8 cellular contexts compared by ENCODE assay signal in the genomic region with DNA sequence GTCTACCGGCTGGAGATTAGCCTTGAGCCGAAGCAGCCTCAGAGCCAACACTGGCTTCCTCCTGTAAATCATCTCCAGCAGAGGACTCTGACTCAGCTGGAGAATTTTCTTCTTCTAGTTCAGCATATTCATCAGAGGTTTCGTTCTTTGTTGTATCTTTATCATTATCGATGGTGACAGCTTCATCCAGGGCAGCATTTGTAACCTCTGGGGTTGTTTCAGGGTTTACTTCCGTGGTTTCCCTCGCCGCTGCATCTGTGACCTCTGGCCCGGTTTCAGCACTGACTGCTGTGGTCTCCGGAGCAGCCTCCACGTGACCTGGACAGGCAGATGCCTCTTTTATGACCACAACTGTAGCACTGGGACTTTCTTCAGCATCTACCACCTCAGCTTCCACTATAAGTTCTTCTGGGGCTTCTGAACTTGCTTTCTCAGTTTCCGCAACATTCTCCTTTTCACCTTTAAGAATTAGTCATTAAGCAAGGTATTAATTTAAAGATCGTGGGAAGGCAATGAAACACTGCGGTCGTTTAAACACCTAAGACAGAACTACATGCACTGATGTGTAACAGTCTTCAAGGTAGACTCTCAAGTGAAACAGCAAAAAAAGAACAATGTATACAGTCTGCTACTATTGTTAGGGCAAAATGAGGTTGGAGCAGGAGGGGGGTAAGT. TPM values are rescaled to one million over a fixed set of nuclear protein-coding genes. Genes with fewer than 3 reads are reported as not detected.
DNase-seq lines count a peak whose midpoint lies in the region; ATAC-seq and TF ChIP-seq lines count a peak whose summit lies in the region.

No MANE protein-coding gene starts in this region.

- H2AFZ ChIP-seq in OCI-LY7 (ENCODE audit: low read length) = peak overlapping the region; percentile 93
- peak overlapping the region; percentile 73 for H2AFZ ChIP-seq in neural progenitor cell (replicated peaks)

- H3K79me2 ChIP-seq in OCI-LY7 (ENCODE audit: insufficient read depth, low read depth, low read length) (peaks cover 7% of the 10 kb centered on the region; the same call in 1 of the 2 replicates), neural progenitor cell (ENCODE audit: low read depth) (no peaks in the 10 kb centered on the region)

- no peaks in the 10 kb centered on the region for H3K9me2 ChIP-seq in OCI-LY7 (ENCODE audit: insufficient read depth, low read length)

- BruUV-seq in OCI-LY7 (replicated peaks; lab: Mats Ljungman, UMichigan) = no TSS peak

- ATAC-seq in GM18868 (IDR thresholded peaks at IDR 0.05; ENCODE audit: unreplicated experiment) (peak; percentile 94), HG03095 (IDR thresholded peaks at IDR 0.05; ENCODE audit: unreplicated experiment) (peak; percentile 98)
- ATAC-seq in activated T-cell treated with anti-CD3 and anti-CD28 coated beads, Interleukin-2, amount 50 U/mL, for 4 hours = peak; percentile 94 to 96

- H4K20me1 ChIP-seq in OCI-LY7 (ENCODE audit: insufficient read depth, low read length) (no peaks in the 10 kb centered on the region), neural progenitor cell (ENCODE audit: low read depth) (no peaks in the 10 kb centered on the region)

- no peak for TF ChIP-seq CTCF in OCI-LY7 (conservative IDR thresholded peaks at IDR 0.05; ENCODE audit: low read length)
- no peak for TF ChIP-seq CTCF in neural progenitor cell (IDR thresholded peaks at IDR 0.05)

- no peaks in the 10 kb centered on the region for H3K36me3 Mint-ChIP-seq in activated T-cell treated with anti-CD3 and anti-CD28 coated beads, Interleukin-2, amount 50 U/mL, for 4 hours (ENCODE audit: insufficient read depth)
- H3K36me3 Mint-ChIP-seq in neural progenitor cell = no peaks in the 10 kb centered on the region

- peak overlapping the region; percentile 68 for H3K4me3 ChIP-seq in OCI-LY7 (ENCODE audit: low read depth, low read length, poor library complexity, severe bottlenecking)
- H3K4me3 ChIP-seq in neural progenitor cell = no peak overlapping the region
- H3K4me3 ChIP-seq in subcutaneous abdominal adipose tissue (ENCODE audit: low read depth in 1 of 5, low read length in 5 of 5) = peak overlapping the region; percentile 56 to 81 (median 67)

- H3K9ac ChIP-seq in neural progenitor cell = no peak overlapping the region
- H3K9ac ChIP-seq in subcutaneous abdominal adipose tissue (ENCODE audit: low read length in 5 of 5) = peak overlapping the region in 3 of 5 donors; percentile 37 to 51 (median 48)

- H3K9me3 ChIP-seq in OCI-LY7 (ENCODE audit: low read length) (no peaks in the 10 kb centered on the region), neural progenitor cell (ENCODE audit: low read depth) (no peaks in the 10 kb centered on the region), subcutaneous abdominal adipose tissue (ENCODE audit: control insufficient read depth in 5 of 5, low read length in 5 of 5) (no peaks in the 10 kb centered on the region)

- peaks cover under 1% of the 10 kb centered on the region for H3K27me3 Mint-ChIP-seq in activated T-cell treated with anti-CD3 and anti-CD28 coated beads, Interleukin-2, amount 50 U/mL, for 4 hours (ENCODE audit: low read depth)
- no peaks in the 10 kb centered on the region for H3K27me3 Mint-ChIP-seq in neural progenitor cell (ENCODE audit: insufficient read depth, low read depth)

- H3F3A ChIP-seq in neural progenitor cell (ENCODE audit: low read depth) = no peaks in the 10 kb centered on the region

- CTCF ChIA-PET in OCI-LY7 (lab: Charles Lee; ENCODE audit: unreplicated experiment) = interaction anchor here (0.5 to 1.4 kb wide), 2 partner anchors 10 to 35 kb away, joined by 3 to 4 read pairs; no protein-coding TSS in a partner anchor

- H3K27me3 ChIP-seq in neural progenitor cell = no peaks in the 10 kb centered on the region
- H3K27me3 ChIP-seq in subcutaneous abdominal adipose tissue (ENCODE audit: control insufficient read depth in 5 of 5, insufficient read depth in 4 of 5, low read length in 5 of 5) = no peaks in the 10 kb centered on the region

- H3K4me1 Mint-ChIP-seq in activated T-cell treated with anti-CD3 and anti-CD28 coated beads, Interleukin-2, amount 50 U/mL, for 4 hours (ENCODE audit: low read depth) = peaks cover 26% of the 10 kb centered on the region
- H3K4me1 Mint-ChIP-seq in neural progenitor cell = peaks cover 15% of the 10 kb centered on the region

- POLR2A ChIA-PET in OCI-LY7 (lab: Charles Lee) = interaction anchor here (0.7 to 4.1 kb wide), 23 partner anchors 8 to 1552 kb away, joined by 3 to 24 read pairs (median 5); partner anchors contain the start of genes ELF2 and NAA15

- no peak overlapping the region for H3K27ac Mint-ChIP-seq in neural progenitor cell

- H3K4me3 Mint-ChIP-seq in activated T-cell treated with anti-CD3 and anti-CD28 coated beads, Interleukin-2, amount 50 U/mL, for 4 hours = peak overlapping the region; percentile 70
- H3K4me3 Mint-ChIP-seq in neural progenitor cell = peak overlapping the region; percentile 64

- intact Hi-C loops in OCI-LY7 (cut with micrococcal nuclease; ENCODE audit: unreplicated experiment) = loop anchor here (2.0 kb wide), 1 partner anchor 34 kb away; no protein-coding TSS in a partner anchor

- H3K27ac ChIP-seq in OCI-LY7 (ENCODE audit: low read depth, low read length, poor library complexity, severe bottlenecking) (peak overlapping the region; percentile 78), neural progenitor cell (no peak overlapping the region), subcutaneous abdominal adipose tissue (ENCODE audit: low read depth, low read length) (peak overlapping the region; percentile 43)

- H3K36me3 ChIP-seq in OCI-LY7 (ENCODE audit: insufficient read depth, low read length) (no peaks in the 10 kb centered on the region), neural progenitor cell (no peaks in the 10 kb centered on the region), subcutaneous abdominal adipose tissue (ENCODE audit: control insufficient read depth in 5 of 5, insufficient read depth in 5 of 5, low read length in 5 of 5) (no peaks in the 10 kb centered on the region)

- DNase-seq in A172 (ENCODE audit: low spot score) (peak; percentile 57), OCI-LY7 (ENCODE audit: low spot score) (peak; percentile 86), fibroblast of gingiva (ENCODE audit: low read depth) (peak; percentile 60), neural progenitor cell (ENCODE audit: low spot score) (peak; percentile 35)
- peak; percentile 38 for DNase-seq in activated T-cell treated with anti-CD3 and anti-CD28 coated beads, Interleukin-2, amount 50 U/mL, for 4 hours

- H3K4me1 ChIP-seq in OCI-LY7 (ENCODE audit: insufficient read depth, low read length, poor library complexity, severe bottlenecking) (peaks cover 39% of the 10 kb centered on the region), neural progenitor cell (peaks cover 11% of the 10 kb centered on the region), subcutaneous abdominal adipose tissue (ENCODE audit: control insufficient read depth in 5 of 5, insufficient read depth in 5 of 5, low read length in 5 of 5) (peaks cover 0 to 10% (median 8%) of the 10 kb centered on the region in 5 donors)

- no peaks in the 10 kb centered on the region for H3K9me3 Mint-ChIP-seq in activated T-cell treated with anti-CD3 and anti-CD28 coated beads, Interleukin-2, amount 50 U/mL, for 4 hours
- H3K9me3 Mint-ChIP-seq in neural progenitor cell = no peaks in the 10 kb centered on the region

- H3K4me2 ChIP-seq in OCI-LY7 (ENCODE audit: low read length) = peak overlapping the region; percentile 87
- peak overlapping the region; percentile 60 for H3K4me2 ChIP-seq in neural progenitor cell

RNA-seq across cellular contexts. Expression of gene MGARP, which starts 13.3 kb away (rescaled TPM):
- 0.89 and 1.2 TPM in 2 replicates for total RNA-seq in A172 (2014; rRNA removed; shearing (Covaris generic))
- total RNA-seq in OCI-LY7 (2014; rRNA removed; shearing (Covaris generic)) = 0.88 and 2.6 TPM in 2 replicates
- total RNA-seq in OCI-LY7 (2022) (0.28 TPM in 1 of 2 replicates, not detected in the other), neural progenitor cell (ENCODE audit: low replicate concordance) (2.5 and 5.1 TPM in 2 replicates)
- total RNA-seq in activated T-cell treated with anti-CD3 and anti-CD28 coated beads, Interleukin-2, amount 50 U/mL, for 4 hours = under 1 TPM in 1 of 3 donors, not detected in 2; 0.23 TPM

RNA-seq across cellular contexts. Expression of gene NAA15, which starts 34.6 kb away (rescaled TPM):
- 56.6 and 57.2 TPM in 2 replicates for total RNA-seq in A172 (2014; rRNA removed; shearing (Covaris generic))
- 45.3 and 50.1 TPM in 2 replicates for total RNA-seq in OCI-LY7 (2014; rRNA removed; shearing (Covaris generic))
- total RNA-seq in OCI-LY7 (2022) = 78.7 and 95.9 TPM in 2 replicates
- total RNA-seq in activated T-cell treated with anti-CD3 and anti-CD28 coated beads, Interleukin-2, amount 50 U/mL, for 4 hours = 100 to 1,000 TPM; 137 to 149 (median 144) TPM
- total RNA-seq in neural progenitor cell (ENCODE audit: low replicate concordance) = 47.2 and 69.0 TPM in 2 replicates

RNA-seq across cellular contexts. Expression of gene NDUFC1, which starts 35.6 kb away (rescaled TPM):
- 66.0 and 102 TPM in 2 replicates for total RNA-seq in A172 (2014; rRNA removed; shearing (Covaris generic))
- 52.1 and 82.6 TPM in 2 replicates for total RNA-seq in OCI-LY7 (2014; rRNA removed; shearing (Covaris generic))
- total RNA-seq in OCI-LY7 (2022) = 63.6 and 69.2 TPM in 2 replicates
- total RNA-seq in activated T-cell treated with anti-CD3 and anti-CD28 coated beads, Interleukin-2, amount 50 U/mL, for 4 hours = 10 to 100 TPM; 46.4 to 51.9 (median 51.6) TPM
- total RNA-seq in neural progenitor cell (ENCODE audit: low replicate concordance) = 27.0 and 40.6 TPM in 2 replicates

Comparison
In these comparisons a context has a peak if more than half of its experiments do, and no peak if none do; other contexts are left out.
1. DNase-seq: peak in every context shown above with its lines; median percentile 86 in OCI-LY7; 60 in fibroblast of gingiva; 57 in A172; 38 in activated T-cell treated with anti-CD3 and anti-CD28 coated beads, Interleukin-2, amount 50 U/mL, for 4 hours; 35 in neural progenitor cell.